In the genomic region with DNA sequence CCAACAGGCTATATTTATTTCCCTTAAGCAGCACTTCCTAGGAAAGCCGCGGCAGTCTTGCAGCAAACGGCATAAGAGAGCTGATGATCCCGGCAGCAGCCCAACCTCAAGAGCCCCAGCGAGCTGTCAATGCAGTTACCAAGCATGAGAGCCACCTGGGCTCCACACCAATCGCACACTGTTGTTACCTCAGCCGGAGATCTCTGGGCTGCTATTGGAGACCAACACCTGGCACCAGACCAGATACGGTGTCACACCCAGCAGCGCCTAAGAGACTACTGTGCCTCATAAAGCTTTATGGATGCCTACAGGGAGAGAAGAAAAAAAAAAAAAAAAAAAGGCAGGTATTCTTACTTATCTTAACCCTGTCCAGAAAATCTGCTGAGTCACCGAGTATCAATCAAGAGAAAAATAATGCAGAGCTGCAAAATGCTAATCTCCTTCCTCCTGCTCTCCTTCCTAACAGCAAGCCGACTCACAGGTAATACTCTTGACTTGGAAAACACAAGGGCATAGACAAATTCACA, we compare ENCODE assay signal across 8 cellular contexts. TPM values are rescaled to one million over a fixed set of nuclear protein-coding genes. Genes with fewer than 3 reads are reported as not detected.
A peak's percentile ranks its signal among the peaks of the same experiment; 100 is the strongest.
DNase-seq lines count a peak whose midpoint lies in the region; ATAC-seq and TF ChIP-seq lines count a peak whose summit lies in the region.

No MANE protein-coding gene starts in this region.

- peak overlapping the region; percentile 37 for H3K27ac Mint-ChIP-seq in MCF 10A (ENCODE audit: low read depth, unreplicated experiment)

- WGBS in thyroid gland, 2 donors = 4 to 19% methylated on average over 11 of the region's 11 CpGs

- no peaks in the 10 kb centered on the region for H3K27me3 Mint-ChIP-seq in MCF 10A (ENCODE audit: insufficient read depth, unreplicated experiment)

- H3K27ac ChIP-seq in layer of hippocampus (ENCODE audit: low read depth, low read length) (peak overlapping the region; percentile 4), thyroid gland (peak overlapping the region; percentile 35 to 69 (median 51))

- H3K4me1 Mint-ChIP-seq in MCF 10A (ENCODE audit: insufficient read depth, unreplicated experiment) = peaks cover 12% of the 10 kb centered on the region

- BruUV-seq in MCF 10A (replicated peaks; lab: Mats Ljungman, UMichigan) = no TSS peak

- H3K36me3 ChIP-seq in BE2C (peaks cover 30% of the 10 kb centered on the region), thyroid gland (peaks cover 0 to 5% of the 10 kb centered on the region in 2 donors)

- no peaks in the 10 kb centered on the region for H3K9me3 Mint-ChIP-seq in MCF 10A (ENCODE audit: unreplicated experiment)

- TF ChIP-seq POLR2A in thyroid gland (IDR thresholded peaks at IDR 0.05) = peak in 1 of 2 donors; percentile 23

- no peaks in the 10 kb centered on the region for H3K9me3 ChIP-seq in BE2C
- no peaks in the 10 kb centered on the region for H3K9me3 ChIP-seq in thyroid gland

- H3K27me3 ChIP-seq in BE2C (no peaks in the 10 kb centered on the region), layer of hippocampus (ENCODE audit: control insufficient read depth, insufficient read depth, low read length) (no peaks in the 10 kb centered on the region), thyroid gland (no peaks in the 10 kb centered on the region)

- POLR2A ChIA-PET in MCF 10A (lab: Yijun Ruan, JAX) = interaction anchor here (0.7 to 3.9 kb wide), 14 partner anchors 8 to 806 kb away, joined by 3 to 26 read pairs (median 3); partner anchors contain the start of genes EIF2B5, PARL and VPS8

- H3K4me3 ChIP-seq in BE2C (ENCODE audit: low read depth, low read length) (no peak overlapping the region), thyroid gland (replicated peaks in 1 of 3) (no peak overlapping the region)

- H3K36me3 Mint-ChIP-seq in MCF 10A (ENCODE audit: insufficient read depth, unreplicated experiment) = peaks cover 12% of the 10 kb centered on the region

- intact Hi-C loops in MCF 10A (cut with micrococcal nuclease) (no loop called here), thyroid gland (cut with DNase I) (no loop called here)

- peak overlapping the region; percentile 50 for H3K4me3 Mint-ChIP-seq in MCF 10A (ENCODE audit: unreplicated experiment)

- CTCF ChIA-PET in MCF 10A (lab: Yijun Ruan, JAX) = interaction anchor here (0.6 to 3.1 kb wide), 6 partner anchors 9 to 337 kb away, joined by 3 to 24 read pairs (median 5); no protein-coding TSS in a partner anchor

- ATAC-seq in GM18909 (IDR thresholded peaks at IDR 0.05; ENCODE audit: poor library complexity, unreplicated experiment) (peak; percentile 84), HG03196 (IDR thresholded peaks at IDR 0.05; ENCODE audit: unreplicated experiment) (peak; percentile 56), HG02870 (IDR thresholded peaks at IDR 0.05; ENCODE audit: unreplicated experiment) (no peak)

- TF ChIP-seq CTCF in BE2C (IDR thresholded peaks at IDR 0.05; ENCODE audit: low read depth, low read length) = no peak
- TF ChIP-seq CTCF in MCF 10A (IDR thresholded peaks at IDR 0.05; ENCODE audit: unreplicated experiment) = no peak
- no peak for TF ChIP-seq CTCF in thyroid gland (IDR thresholded peaks at IDR 0.05)

- peak; percentile 68 for DNase-seq in BE2C
- peak; percentile 94 to 96 for DNase-seq in NCI-H524 (lab: John Stamatoyannopoulos, UW)
- peak; percentile 86 for DNase-seq in MCF 10A (ENCODE audit: unreplicated experiment)
- DNase-seq in thyroid gland = peak; percentile 94 to 95

- peaks cover 13% of the 10 kb centered on the region for H3K4me1 ChIP-seq in BE2C
- H3K4me1 ChIP-seq in thyroid gland = peaks cover 5 to 6% of the 10 kb centered on the region in 2 donors

RNA-seq across cellular contexts. Expression of gene ABCC5, which starts 11.6 kb away (rescaled TPM):
- polyA plus RNA-seq in BE2C (2012; ENCODE audit: insufficient read depth, insufficient read length, low read depth) = 42.5 TPM
- total RNA-seq in MCF 10A (2022) (16.5 and 17.9 TPM in 2 replicates), thyroid gland (10 to 100 TPM; 12.2 to 24.3 (median 18.2) TPM)

RNA-seq across cellular contexts. Expression of gene HTR3D, which starts 25.5 kb away (rescaled TPM):
- polyA plus RNA-seq in BE2C (2012; ENCODE audit: insufficient read depth, insufficient read length, low read depth) = not detected
- total RNA-seq in MCF 10A (2022) = not detected in 2 replicates
- total RNA-seq in thyroid gland = not detected

RNA-seq across cellular contexts. Expression of gene HTR3C, which starts 46.8 kb away (rescaled TPM):
- not detected for polyA plus RNA-seq in BE2C (2012; ENCODE audit: insufficient read depth, insufficient read length, low read depth)
- total RNA-seq in MCF 10A (2022) = not detected in 2 replicates
- total RNA-seq in thyroid gland = under 1 TPM in 1 of 4 donors, not detected in 3; 0.45 TPM
